1 cellular context compared by ENCODE assay signal in the genomic region with DNA sequence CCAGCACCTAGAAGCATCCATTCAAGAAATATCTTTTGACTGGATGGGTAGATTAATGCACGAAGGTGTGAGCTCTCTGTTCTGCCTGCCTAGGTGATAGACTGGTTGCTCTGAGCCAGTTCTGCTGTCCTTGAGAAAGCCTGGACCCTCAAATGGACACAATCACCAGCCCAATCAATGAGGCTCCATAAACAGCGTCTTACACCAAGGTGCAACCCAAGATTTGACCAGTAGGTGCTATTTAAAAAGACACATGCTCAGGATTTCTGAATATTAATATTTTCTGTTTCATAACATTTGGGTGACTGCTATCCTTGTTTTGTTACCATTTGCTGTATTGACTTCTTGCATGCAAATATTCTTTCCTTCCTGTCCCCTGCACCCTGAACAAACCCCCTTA.
TF ChIP-seq lines count a peak whose summit lies in the region.

No MANE protein-coding gene starts in this region.

TF ChIP-seq in HCT116, 20 proteins besides CTCF, POLR2A, EP300 and RAD21 (continued from another document):
- TF ChIP-seq EZH2phosphoT487 (IDR thresholded peaks at IDR 0.05; ENCODE audit: borderline replicate concordance): no peak
